In the genomic region with DNA sequence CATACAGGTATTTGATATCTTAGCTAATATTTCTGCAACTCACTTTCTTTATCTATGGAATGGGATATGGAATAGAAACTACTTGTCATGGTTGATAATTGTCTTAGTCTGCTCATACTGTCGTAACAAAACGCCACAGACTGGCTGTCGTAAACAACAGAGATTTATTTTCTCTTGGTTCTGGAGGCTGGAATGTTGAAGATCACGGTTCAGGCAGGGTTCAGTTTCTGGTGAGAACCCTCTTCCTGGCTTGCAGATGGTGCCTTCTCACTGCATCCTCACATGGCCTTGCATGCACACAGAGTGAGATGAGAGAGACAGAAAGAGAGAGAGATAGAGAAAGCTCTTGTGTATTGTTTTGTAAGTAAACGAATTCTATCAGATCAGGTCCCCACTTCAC, we compare ENCODE assay signal across 17 cellular contexts.
DNase-seq lines count a peak whose midpoint lies in the region; ATAC-seq and TF ChIP-seq lines count a peak whose summit lies in the region.
"Had no signal": no experiment of that assay in that cellular context is flagged by ENCODE, and none has a peak within 500 bp of the region (broad histone marks: within the 10 kb centered on the region; RNA-seq: fewer than 3 reads in every experiment).

No MANE protein-coding gene starts in this region.

- no peak for TF ChIP-seq POLR2A in right lobe of liver (IDR thresholded peaks at IDR 0.05)

- TF ChIP-seq CTCF in fibroblast of mammary gland (conservative IDR thresholded peaks at IDR 0.05; ENCODE audit: control insufficient read depth, insufficient read depth, low read depth, low read length): no peak
- TF ChIP-seq CTCF in right lobe of liver (IDR thresholded peaks at IDR 0.05): no peak

- POLR2A ChIA-PET in naive thymus-derived CD8-positive, alpha-beta T cell (lab: Charles Lee): no interaction called here

- no peak overlapping the region for H3K27ac Mint-ChIP-seq in naive thymus-derived CD8-positive, alpha-beta T cell

- no peaks in the 10 kb centered on the region for H3K9me3 ChIP-seq in adipocyte (ENCODE audit: control insufficient read depth, low read length)
- H3K9me3 ChIP-seq in right lobe of liver: no peaks in the 10 kb centered on the region
- H3K9me3 ChIP-seq: A549, Caco-2, SJCRH30 had no signal

- H3K4me1 Mint-ChIP-seq in naive thymus-derived CD8-positive, alpha-beta T cell: no peaks in the 10 kb centered on the region

- H3K27ac ChIP-seq in right lobe of liver: no peak overlapping the region
- H3K27ac ChIP-seq: A549, SJCRH30 had no signal

- H3K9ac ChIP-seq in adipocyte (ENCODE audit: low read length): no peak overlapping the region

- peaks cover 0 to 2% (median 0%) of the 10 kb centered on the region in 5 donors for H3K27me3 Mint-ChIP-seq in naive thymus-derived CD8-positive, alpha-beta T cell

- H3K4me1 ChIP-seq in adipocyte (ENCODE audit: control insufficient read depth, insufficient read depth, low read length) (peaks cover 22% of the 10 kb centered on the region), right lobe of liver (no peaks in the 10 kb centered on the region)
- H3K4me1 ChIP-seq: A549, Caco-2, SJCRH30 had no signal

- no peak overlapping the region for H3K4me3 Mint-ChIP-seq in naive thymus-derived CD8-positive, alpha-beta T cell

- 56% methylated on average over 5 of the region's 5 CpGs for WGBS in right lobe of liver (ENCODE audit: insufficient coverage, low coverage, low lambda C conversion rate, missing lambda C conversion rate)

- DNase-seq in EH (ENCODE audit: low read depth) (peak; percentile 23), adipocyte (ENCODE audit: low read depth) (no peak), fibroblast of mammary gland (ENCODE audit: low read depth) (peak; percentile 25), renal cortical epithelial cell (ENCODE audit: low read depth) (peak; percentile 3), right lobe of liver (no peak)
- no peak for DNase-seq in naive thymus-derived CD8-positive, alpha-beta T cell
- DNase-seq: Caco-2, DMS153, Karpas-422, NCI-H187 treated with DMSO at 0.1 percent for 48 hours, NCI-H446, NCI-H69, RPMI8226, SJCRH30 had no signal

- intact Hi-C loops in right lobe of liver (cut with DNase I): no loop called here

- H3K36me3 ChIP-seq in adipocyte (ENCODE audit: control insufficient read depth, insufficient read depth, low read length, severe bottlenecking) (no peaks in the 10 kb centered on the region), right lobe of liver (no peaks in the 10 kb centered on the region)
- H3K36me3 ChIP-seq: SJCRH30 had no signal

- ATAC-seq in GM18907 (IDR thresholded peaks at IDR 0.05; ENCODE audit: unreplicated experiment): no peak
- no peak for ATAC-seq in right lobe of liver
- no peak for ATAC-seq in naive thymus-derived CD8-positive, alpha-beta T cell
- ATAC-seq: A549, HCT116 had no signal

- H3K27me3 ChIP-seq in adipocyte (replicated peaks; ENCODE audit: control insufficient read depth, insufficient read depth, low read length) (no peaks in the 10 kb centered on the region), right lobe of liver (no peaks in the 10 kb centered on the region)
- H3K27me3 ChIP-seq: SJCRH30 had no signal

- peak overlapping the region; percentile 25 for H3K4me3 ChIP-seq in adipocyte (ENCODE audit: low read length)
- H3K4me3 ChIP-seq in fibroblast of mammary gland (ENCODE audit: control insufficient read depth, low read depth, low read length): no peak overlapping the region
- no peak overlapping the region for H3K4me3 ChIP-seq in right lobe of liver
- H3K4me3 ChIP-seq: A549, SJCRH30 had no signal

- H3K36me3 Mint-ChIP-seq in naive thymus-derived CD8-positive, alpha-beta T cell: no peaks in the 10 kb centered on the region

- H3K9me3 Mint-ChIP-seq in naive thymus-derived CD8-positive, alpha-beta T cell: peaks cover 0 to 5% (median 0%) of the 10 kb centered on the region in 9 donors

Comparison
In these comparisons a context has a peak if more than half of its experiments do, and no peak if none do; other contexts are left out.
1. DNase-seq: peak in EH (single experiment), fibroblast of mammary gland (single experiment) and renal cortical epithelial cell (single experiment); none in adipocyte (single experiment), right lobe of liver (0 of 3) and naive thymus-derived CD8-positive, alpha-beta T cell (0 of 10).